Comparison of ENCODE assay signal across 9 cellular contexts in genomic region chr11:26127336-26127735, GRCh38.
"Had no signal": no experiment of that assay in that cellular context is flagged by ENCODE, and none has a peak within 500 bp of the region (broad histone marks: within the 10 kb centered on the region; RNA-seq: fewer than 3 reads in every experiment).

No MANE protein-coding gene starts in this region.

- ATAC-seq: GM23338, HCT116 had no signal

- DNase-seq: GM23248, GOT3, H7, H9, HCEC 1CT, HFFc6 had no signal

- H3K27ac ChIP-seq: GM23248 had no signal

- H3K36me3 ChIP-seq: HAP-1 had no signal

- H3K4me3 ChIP-seq: GM23248, GM23338, HAP-1 had no signal

- H3K4me1 ChIP-seq: HAP-1 had no signal

- H3K9ac ChIP-seq: GM23248 had no signal

- H3K4me2 ChIP-seq: GM23338 had no signal

- H3K9me3 ChIP-seq: HAP-1 had no signal

- H2AFZ ChIP-seq: GM23248 had no signal
